In the genomic region with DNA sequence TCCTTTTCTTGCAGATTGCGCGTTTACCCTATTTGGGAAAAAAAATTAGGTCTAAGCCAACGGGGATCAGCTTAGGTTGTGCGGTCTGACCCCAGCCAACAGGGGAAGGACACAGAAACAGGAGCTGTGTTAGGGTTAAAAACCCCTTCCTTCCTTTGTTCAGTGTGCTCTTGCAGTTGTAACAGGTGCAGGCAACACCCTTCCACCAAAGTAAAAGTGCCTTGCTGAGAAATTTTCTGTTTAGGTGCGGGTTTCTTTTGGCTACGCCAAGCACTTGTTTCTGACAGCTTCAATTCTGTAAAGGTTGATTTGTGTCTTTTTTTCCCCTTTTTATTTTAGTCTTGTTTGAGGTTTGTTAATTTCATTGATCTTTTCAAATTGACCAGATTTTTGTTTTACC, we compare ENCODE assay signal across 25 cellular contexts.
A peak's percentile ranks its signal among the peaks of the same experiment; 100 is the strongest.
DNase-seq lines count a peak whose midpoint lies in the region; ATAC-seq lines count a peak whose summit lies in the region.
"Had no signal": no experiment of that assay in that cellular context is flagged by ENCODE, and none has a peak within 500 bp of the region (broad histone marks: within the 10 kb centered on the region; RNA-seq: fewer than 3 reads in every experiment).

No MANE protein-coding gene starts in this region.

- H3K27me3 ChIP-seq in HUES48 (ENCODE audit: control insufficient read depth, insufficient read depth, low read length), result no peaks in the 10 kb centered on the region
- H3K27me3 ChIP-seq: MG63 had no signal

- H3K9me3 ChIP-seq in HUES48 (ENCODE audit: control insufficient read depth, insufficient read depth, low read length), result peaks cover 40% of the 10 kb centered on the region

- peaks cover 18% of the 10 kb centered on the region for H3K9me3 Mint-ChIP-seq in activated naive CD8-positive, alpha-beta T cell (ENCODE audit: low read depth)
- peaks cover 37% of the 10 kb centered on the region for H3K9me3 Mint-ChIP-seq in activated naive CD8-positive, alpha-beta T cell treated with anti-CD3 and anti-CD28 coated beads, Interleukin-2, amount 50 U/mL, for 24 hours
- H3K9me3 Mint-ChIP-seq in central memory CD8-positive, alpha-beta T cell, result peaks cover 6% of the 10 kb centered on the region
- H3K9me3 Mint-ChIP-seq in activated T-helper 1 cell treated with anti-CD3 and anti-CD28 coated beads, Interleukin-12 subunit alpha, Interleukin-12 subunit beta, Interleukin-2, Interleukin-4 antibody, amounts not matched to agents 30 ng/mL and 10 ng/mL and 1 ng/mL, durations not matched to agents 14 hours and 24 hours and 36 hours, result peaks cover 48% of the 10 kb centered on the region

- peaks cover 43% of the 10 kb centered on the region for H3K36me3 Mint-ChIP-seq in activated naive CD8-positive, alpha-beta T cell
- H3K36me3 Mint-ChIP-seq in activated naive CD8-positive, alpha-beta T cell treated with anti-CD3 and anti-CD28 coated beads, Interleukin-2, amount 50 U/mL, for 24 hours (ENCODE audit: low read depth), result peaks cover 43% of the 10 kb centered on the region
- H3K36me3 Mint-ChIP-seq in central memory CD8-positive, alpha-beta T cell (ENCODE audit: insufficient read depth), result no peaks in the 10 kb centered on the region
- peaks cover 16% of the 10 kb centered on the region for H3K36me3 Mint-ChIP-seq in activated T-helper 1 cell treated with anti-CD3 and anti-CD28 coated beads, Interleukin-12 subunit alpha, Interleukin-12 subunit beta, Interleukin-2, Interleukin-4 antibody, amounts not matched to agents 30 ng/mL and 10 ng/mL and 1 ng/mL, durations not matched to agents 14 hours and 24 hours and 36 hours (ENCODE audit: low read depth)

- no peak overlapping the region for H3K27ac ChIP-seq in HUES48 (ENCODE audit: low read depth, low read length)
- H3K27ac ChIP-seq: C4-2B, PC-9 had no signal

- intact Hi-C loops in activated T-helper 1 cell treated with anti-CD3 and anti-CD28 coated beads, Interleukin-12 subunit alpha, Interleukin-12 subunit beta, Interleukin-2, Interleukin-4 antibody, amounts not matched to agents 30 ng/mL and 10 ng/mL and 1 ng/mL, durations not matched to agents 14 hours and 24 hours and 36 hours (cut with micrococcal nuclease), result no loop called here

- no peaks in the 10 kb centered on the region for H3K4me1 ChIP-seq in HUES48 (ENCODE audit: control insufficient read depth, insufficient read depth, low read length)

- H3K4me1 Mint-ChIP-seq in activated naive CD8-positive, alpha-beta T cell (ENCODE audit: low read depth), result peaks cover 45% of the 10 kb centered on the region
- H3K4me1 Mint-ChIP-seq in activated naive CD8-positive, alpha-beta T cell treated with anti-CD3 and anti-CD28 coated beads, Interleukin-2, amount 50 U/mL, for 24 hours, result peaks cover 17% of the 10 kb centered on the region
- H3K4me1 Mint-ChIP-seq in central memory CD8-positive, alpha-beta T cell, result peaks cover 51% of the 10 kb centered on the region
- peaks cover 7% of the 10 kb centered on the region for H3K4me1 Mint-ChIP-seq in activated T-helper 1 cell treated with anti-CD3 and anti-CD28 coated beads, Interleukin-12 subunit alpha, Interleukin-12 subunit beta, Interleukin-2, Interleukin-4 antibody, amounts not matched to agents 30 ng/mL and 10 ng/mL and 1 ng/mL, durations not matched to agents 14 hours and 24 hours and 36 hours (ENCODE audit: low read depth)

- ATAC-seq in activated naive CD8-positive, alpha-beta T cell treated with anti-CD3 and anti-CD28 coated beads, Interleukin-2, amount 50 U/mL, for 24 hours, result no peak
- no peak for ATAC-seq in central memory CD8-positive, alpha-beta T cell (replicated peaks; ENCODE audit: extremely low read depth, poor library complexity, severe bottlenecking)
- ATAC-seq: CD8-positive, alpha-beta T cell had no signal

- no peak overlapping the region for H3K4me3 Mint-ChIP-seq in activated naive CD8-positive, alpha-beta T cell
- no peak overlapping the region for H3K4me3 Mint-ChIP-seq in activated naive CD8-positive, alpha-beta T cell treated with anti-CD3 and anti-CD28 coated beads, Interleukin-2, amount 50 U/mL, for 24 hours
- no peak overlapping the region for H3K4me3 Mint-ChIP-seq in central memory CD8-positive, alpha-beta T cell
- H3K4me3 Mint-ChIP-seq in activated T-helper 1 cell treated with anti-CD3 and anti-CD28 coated beads, Interleukin-12 subunit alpha, Interleukin-12 subunit beta, Interleukin-2, Interleukin-4 antibody, amounts not matched to agents 30 ng/mL and 10 ng/mL and 1 ng/mL, durations not matched to agents 14 hours and 24 hours and 36 hours, result no peak overlapping the region
- H3K4me3 Mint-ChIP-seq: CD8-positive, alpha-beta T cell; T-helper 1 cell treated with Interleukin-12 subunit alpha and Interleukin-12 subunit beta and Interleukin-4 antibody, amounts not matched to agents 30 μg/mL and 1 μg/mL, for 36 hours had no signal

- peak overlapping the region; percentile 28 for H3K27ac Mint-ChIP-seq in activated naive CD8-positive, alpha-beta T cell
- H3K27ac Mint-ChIP-seq in activated naive CD8-positive, alpha-beta T cell treated with anti-CD3 and anti-CD28 coated beads, Interleukin-2, amount 50 U/mL, for 24 hours, result no peak overlapping the region
- H3K27ac Mint-ChIP-seq in central memory CD8-positive, alpha-beta T cell (ENCODE audit: low read depth), result peak overlapping the region; percentile 79
- no peak overlapping the region for H3K27ac Mint-ChIP-seq in activated T-helper 1 cell treated with anti-CD3 and anti-CD28 coated beads, Interleukin-12 subunit alpha, Interleukin-12 subunit beta, Interleukin-2, Interleukin-4 antibody, amounts not matched to agents 30 ng/mL and 10 ng/mL and 1 ng/mL, durations not matched to agents 14 hours and 24 hours and 36 hours
- H3K27ac Mint-ChIP-seq: CD8-positive, alpha-beta T cell; T-helper 1 cell treated with Interleukin-12 subunit alpha and Interleukin-12 subunit beta and Interleukin-4 antibody, amounts not matched to agents 30 μg/mL and 1 μg/mL, for 36 hours had no signal

- no peak overlapping the region for H3K9ac ChIP-seq in HUES48 (ENCODE audit: low read depth, low read length)

- 0 out of 2 replicates have a peak overlapping the region, but pooled peaks have one; percentile 6 for H3K4me3 ChIP-seq in HUES48 (ENCODE audit: low read depth, low read length)
- H3K4me3 ChIP-seq: MG63, PC-9 had no signal

- no peaks in the 10 kb centered on the region for H3K36me3 ChIP-seq in HUES48 (ENCODE audit: control insufficient read depth, insufficient read depth, low read length)
- H3K36me3 ChIP-seq: MG63 had no signal

- DNase-seq in activated naive CD8-positive, alpha-beta T cell treated with anti-CD3 and anti-CD28 coated beads, Interleukin-2, amount 50 U/mL, for 24 hours, result no peak
- DNase-seq in central memory CD8-positive, alpha-beta T cell (ENCODE audit: low spot score in 2 of 2), result no peak
- DNase-seq in renal cortical epithelial cell (ENCODE audit: low read depth), result peak; percentile 2
- no peak for DNase-seq in activated T-helper 1 cell treated with anti-CD3 and anti-CD28 coated beads, Interleukin-12 subunit alpha, Interleukin-12 subunit beta, Interleukin-2, Interleukin-4 antibody, amounts not matched to agents 30 ng/mL and 10 ng/mL and 1 ng/mL, durations not matched to agents 14 hours and 24 hours and 36 hours (ENCODE audit: low spot score)
- no peak for DNase-seq in dermis blood vessel endothelial cell
- DNase-seq: Caco-2; CD8-positive, alpha-beta T cell; GDM1; GOT3; HCEC 1CT; KBM-7; MG63; NCI-H1105 treated with DMSO at 0.1 percent for 48 hours; NCI-H146; NCI-H1930; NCI-H2227 treated with DMSO at 0.1 percent for 48 hours; NCI-H526 treated with DMSO at 0.1 percent for 48 hours; PC-9; Right ventricle myocardium superior; RPMI8226; SW 1271 had no signal

- H3K27me3 Mint-ChIP-seq in activated naive CD8-positive, alpha-beta T cell, result no peaks in the 10 kb centered on the region
- no peaks in the 10 kb centered on the region for H3K27me3 Mint-ChIP-seq in activated naive CD8-positive, alpha-beta T cell treated with anti-CD3 and anti-CD28 coated beads, Interleukin-2, amount 50 U/mL, for 24 hours
- no peaks in the 10 kb centered on the region for H3K27me3 Mint-ChIP-seq in central memory CD8-positive, alpha-beta T cell
- H3K27me3 Mint-ChIP-seq in activated T-helper 1 cell treated with anti-CD3 and anti-CD28 coated beads, Interleukin-12 subunit alpha, Interleukin-12 subunit beta, Interleukin-2, Interleukin-4 antibody, amounts not matched to agents 30 ng/mL and 10 ng/mL and 1 ng/mL, durations not matched to agents 14 hours and 24 hours and 36 hours (ENCODE audit: insufficient read depth), result no peaks in the 10 kb centered on the region

Comparison
In these comparisons a context has a peak if more than half of its experiments do, and no peak if none do; other contexts are left out.
1. H3K27ac Mint-ChIP-seq: peak in activated naive CD8-positive, alpha-beta T cell (single experiment) and central memory CD8-positive, alpha-beta T cell (single experiment); none in activated naive CD8-positive, alpha-beta T cell treated with anti-CD3 and anti-CD28 coated beads, Interleukin-2, amount 50 U/mL, for 24 hours (single experiment) and activated T-helper 1 cell treated with anti-CD3 and anti-CD28 coated beads, Interleukin-12 subunit alpha, Interleukin-12 subunit beta, Interleukin-2, Interleukin-4 antibody, amounts not matched to agents 30 ng/mL and 10 ng/mL and 1 ng/mL, durations not matched to agents 14 hours and 24 hours and 36 hours (single experiment).